Comparison of ENCODE assay signal across 33 cellular contexts in the genomic region with DNA sequence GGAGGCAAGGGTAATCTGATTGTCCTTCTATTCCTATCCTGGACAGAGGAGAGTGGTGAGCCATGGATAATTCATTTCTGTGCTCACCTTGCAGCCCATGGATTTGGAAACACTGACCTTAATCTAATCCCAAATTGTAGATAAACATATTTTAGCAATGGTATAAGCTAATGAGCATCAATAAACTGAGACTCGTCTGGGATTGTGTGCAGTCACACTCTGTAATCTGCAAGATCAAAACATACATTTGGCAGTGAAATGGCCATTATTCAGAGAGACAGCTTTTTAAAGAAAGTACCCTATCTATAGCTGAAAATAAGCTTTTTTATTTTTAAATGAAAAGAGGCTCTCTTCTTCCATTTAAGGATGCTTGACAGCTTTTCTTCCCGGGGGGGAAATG.
"Had no signal": no experiment of that assay in that cellular context is flagged by ENCODE, and none has a peak within 500 bp of the region (broad histone marks: within the 10 kb centered on the region; RNA-seq: fewer than 3 reads in every experiment).

No MANE protein-coding gene starts in this region.

- H3K9me3 Mint-ChIP-seq: activated CD4-positive, alpha-beta T cell treated with anti-CD3 and anti-CD28 coated beads, Interleukin-2, amount 10 ng/mL, durations not matched to agents 24 days and 14 days; activated naive CD4-positive, alpha-beta T cell treated with anti-CD3 and anti-CD28 coated beads, Interleukin-2, amount 50 U/mL, for 24 hours; activated naive CD8-positive, alpha-beta T cell treated with anti-CD3 and anti-CD28 coated beads, Interleukin-2, amount 10 ng/mL, durations not matched to agents 7 days and 5 days; activated T-cell treated with anti-CD3 and anti-CD28 coated beads, Interleukin-2, amount 50 U/mL, for 24 hours; activated T-helper 2 cell treated with anti-CD3 and anti-CD28 coated beads, Interferon-gamma antibody, Interleukin-2, Interleukin-4, amounts not matched to agents 10 μg/mL and 5 μg/mL and 100 μg/mL, durations not matched to agents 14 hours and 24 hours and 36 hours had no signal

- H3K4me3 Mint-ChIP-seq: activated CD4-positive, alpha-beta T cell treated with anti-CD3 and anti-CD28 coated beads, Interleukin-2, amount 10 ng/mL, durations not matched to agents 24 days and 14 days; activated CD8-positive, alpha-beta T cell treated with anti-CD3 and anti-CD28 coated beads, Interleukin-2, amount 10 ng/mL, durations not matched to agents 7 days and 5 days; activated naive CD4-positive, alpha-beta T cell treated with anti-CD3 and anti-CD28 coated beads, Interleukin-2, amount 50 U/mL, for 24 hours; activated naive CD8-positive, alpha-beta T cell treated with anti-CD3 and anti-CD28 coated beads, Interleukin-2, amount 10 ng/mL, durations not matched to agents 7 days and 5 days; activated T-cell treated with anti-CD3 and anti-CD28 coated beads, Interleukin-2, amount 50 U/mL, for 24 hours had no signal

- H3K4me3 ChIP-seq: ascending aorta, body of pancreas, SJSA1 had no signal

- H3K27ac Mint-ChIP-seq: activated CD4-positive, alpha-beta T cell treated with anti-CD3 and anti-CD28 coated beads, Interleukin-2, amount 10 ng/mL, durations not matched to agents 24 days and 14 days; activated CD8-positive, alpha-beta T cell treated with anti-CD3 and anti-CD28 coated beads, Interleukin-2, amount 10 ng/mL, durations not matched to agents 7 days and 5 days; activated naive CD4-positive, alpha-beta T cell treated with anti-CD3 and anti-CD28 coated beads, Interleukin-2, amount 50 U/mL, for 24 hours; activated naive CD8-positive, alpha-beta T cell treated with anti-CD3 and anti-CD28 coated beads, Interleukin-2, amount 10 ng/mL, durations not matched to agents 7 days and 5 days; activated T-cell treated with anti-CD3 and anti-CD28 coated beads, Interleukin-2, amount 50 U/mL, for 24 hours; activated T-helper 2 cell treated with anti-CD3 and anti-CD28 coated beads, Interferon-gamma antibody, Interleukin-2, Interleukin-4, amounts not matched to agents 10 μg/mL and 5 μg/mL and 100 μg/mL, durations not matched to agents 14 hours and 24 hours and 36 hours had no signal

- H3K9me3 ChIP-seq: ascending aorta, body of pancreas, SJSA1 had no signal

- H3K27me3 Mint-ChIP-seq: activated CD4-positive, alpha-beta T cell treated with anti-CD3 and anti-CD28 coated beads, Interleukin-2, amount 10 ng/mL, durations not matched to agents 24 days and 14 days; activated naive CD4-positive, alpha-beta T cell treated with anti-CD3 and anti-CD28 coated beads, Interleukin-2, amount 50 U/mL, for 24 hours had no signal

- DNase-seq: activated CD4-positive, alpha-beta T cell treated with anti-CD3 and anti-CD28 coated beads, Interleukin-2, amount 10 ng/mL, durations not matched to agents 24 days and 14 days; activated CD4-positive, alpha-beta T cell treated with anti-CD3 and anti-CD28 coated beads, Interleukin-2, amount 50 U/mL, for 48 hours; activated CD8-positive, alpha-beta T cell treated with anti-CD3 and anti-CD28 coated beads, Interleukin-2, amount 10 ng/mL, durations not matched to agents 7 days and 5 days; activated gamma-delta T cell; activated naive CD4-positive, alpha-beta T cell treated with Interleukin-2 at 50 U/mL for 16 hours; activated naive CD8-positive, alpha-beta T cell treated with anti-CD3 and anti-CD28 coated beads, Interleukin-2, amount 10 ng/mL, durations not matched to agents 7 days and 5 days; activated T-cell treated with anti-CD3 and anti-CD28 coated beads, Interleukin-2, amount 50 U/mL, for 24 hours; amygdala; body of pancreas; central memory CD4-positive, alpha-beta T cell; Kasumi-1; KG1; MM.1S; MV-4-11; NCI-H1092; NCI-H1436 treated with DMSO at 0.1 percent for 48 hours; NCI-H1694 treated with DMSO at 0.1 percent for 48 hours; NCI-H2029; NCI-H2227 treated with DMSO at 0.1 percent for 48 hours; NCI-H446; NCI-H510A treated with DMSO at 0.1 percent for 48 hours; NCI-H526 treated with DMSO at 0.1 percent for 48 hours; NCI-H82; SHP77; SW 1271; T-helper 1 cell; T-helper 2 cell; T-helper 9 cell had no signal

- ATAC-seq: activated CD8-positive, alpha-beta T cell treated with anti-CD3 and anti-CD28 coated beads, Interleukin-2, amount 10 ng/mL, durations not matched to agents 7 days and 5 days; body of pancreas; Panc1 had no signal

- H3K27me3 ChIP-seq: ascending aorta, SJSA1 had no signal

- H3K27ac ChIP-seq: ascending aorta, body of pancreas, SJSA1 had no signal

- H3K36me3 Mint-ChIP-seq: activated naive CD4-positive, alpha-beta T cell treated with anti-CD3 and anti-CD28 coated beads, Interleukin-2, amount 50 U/mL, for 24 hours; activated naive CD8-positive, alpha-beta T cell treated with anti-CD3 and anti-CD28 coated beads, Interleukin-2, amount 10 ng/mL, durations not matched to agents 7 days and 5 days had no signal

- H3K36me3 ChIP-seq: ascending aorta, SJSA1 had no signal

- H3K4me1 ChIP-seq: ascending aorta, body of pancreas, SJSA1 had no signal

- H3K4me1 Mint-ChIP-seq: activated CD4-positive, alpha-beta T cell treated with anti-CD3 and anti-CD28 coated beads, Interleukin-2, amount 10 ng/mL, durations not matched to agents 24 days and 14 days; activated naive CD4-positive, alpha-beta T cell treated with anti-CD3 and anti-CD28 coated beads, Interleukin-2, amount 50 U/mL, for 24 hours; activated naive CD8-positive, alpha-beta T cell treated with anti-CD3 and anti-CD28 coated beads, Interleukin-2, amount 10 ng/mL, durations not matched to agents 7 days and 5 days had no signal
